15 cellular contexts compared by ENCODE assay signal in the genomic region with DNA sequence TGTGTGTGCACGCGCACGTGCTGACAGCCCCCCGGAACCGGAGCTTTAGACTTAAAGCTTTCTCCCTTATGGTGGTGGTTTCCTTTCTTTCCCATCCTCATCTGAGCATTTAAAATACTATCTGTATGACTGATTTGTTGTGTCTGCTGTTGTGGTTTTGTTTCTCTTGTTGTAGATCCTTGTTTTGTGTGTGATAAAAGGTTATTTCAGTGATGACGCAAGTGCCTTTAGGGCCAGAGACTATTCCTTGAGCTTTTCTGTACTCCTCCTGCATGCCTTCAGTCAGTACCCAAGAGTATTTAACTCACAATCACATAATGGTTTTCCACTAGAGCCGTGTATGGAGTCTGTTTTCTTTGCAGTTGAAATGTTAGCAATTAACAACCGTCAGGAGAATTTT. TPM values are rescaled to one million over a fixed set of nuclear protein-coding genes. Genes with fewer than 3 reads are reported as not detected.
DNase-seq lines count a peak whose midpoint lies in the region; ATAC-seq and TF ChIP-seq lines count a peak whose summit lies in the region.
"Had no signal": no experiment of that assay in that cellular context is flagged by ENCODE, and none has a peak within 500 bp of the region (broad histone marks: within the 10 kb centered on the region; RNA-seq: fewer than 3 reads in every experiment).

No MANE protein-coding gene starts in this region.

- POLR2A ChIA-PET in activated CD8-positive, alpha-beta T cell treated with anti-CD3 and anti-CD28 coated beads, Interleukin-2, amount 10 ng/mL, durations not matched to agents 7 days and 5 days (lab: Charles Lee), result no interaction called here
- POLR2A ChIA-PET in activated CD8-positive, alpha-beta T cell treated with anti-CD3 and anti-CD28 coated beads for 36 hours (lab: Charles Lee), result interaction anchor here (1.1 kb wide), 1 partner anchor 19 kb away, joined by 3 read pairs; no protein-coding TSS in a partner anchor

- H3K4me1 ChIP-seq in endodermal cell (ENCODE audit: control insufficient read depth, insufficient read depth, low read length), result no peaks in the 10 kb centered on the region
- no peaks in the 10 kb centered on the region for H3K4me1 ChIP-seq in Peyer's patch

- peak overlapping the region; percentile 2 for H3K27ac Mint-ChIP-seq in activated CD8-positive, alpha-beta T cell treated with anti-CD3 and anti-CD28 coated beads, Interleukin-2, amount 10 ng/mL, durations not matched to agents 7 days and 5 days
- H3K27ac Mint-ChIP-seq in activated CD8-positive, alpha-beta T cell treated with anti-CD3 and anti-CD28 coated beads for 36 hours, result no peak overlapping the region
- H3K27ac Mint-ChIP-seq in endodermal cell, result peak overlapping the region; percentile 45
- H3K27ac Mint-ChIP-seq: CD4-positive, CD25-positive, alpha-beta regulatory T cell had no signal

- H3K27me3 ChIP-seq in endodermal cell (ENCODE audit: control insufficient read depth, insufficient read depth, low read length, poor library complexity, severe bottlenecking), result no peaks in the 10 kb centered on the region
- H3K27me3 ChIP-seq in Peyer's patch, result no peaks in the 10 kb centered on the region
- H3K27me3 ChIP-seq: BLaER1 treated with 17β-estradiol and CSF1 and Interleukin-3, amounts not matched to agents 10 nM and 100 nM had no signal

- peak overlapping the region; percentile 53 for H3K27ac ChIP-seq in endodermal cell (ENCODE audit: low read depth, low read length)
- no peak overlapping the region for H3K27ac ChIP-seq in Peyer's patch
- H3K27ac ChIP-seq: BLaER1 treated with 17β-estradiol and CSF1 and Interleukin-3, amounts not matched to agents 10 nM and 100 nM had no signal

- intact Hi-C loops in activated CD8-positive, alpha-beta T cell treated with anti-CD3 and anti-CD28 coated beads for 36 hours (cut with micrococcal nuclease), result no loop called here
- intact Hi-C loops in posterior vena cava (cut with DNase I), result no loop called here

- peaks cover 5% of the 10 kb centered on the region for H3K9me3 ChIP-seq in endodermal cell (ENCODE audit: control insufficient read depth, low read length)
- no peaks in the 10 kb centered on the region for H3K9me3 ChIP-seq in Peyer's patch

- H3K27me3 Mint-ChIP-seq in activated CD8-positive, alpha-beta T cell treated with anti-CD3 and anti-CD28 coated beads, Interleukin-2, amount 10 ng/mL, durations not matched to agents 7 days and 5 days (ENCODE audit: low read depth), result no peaks in the 10 kb centered on the region
- H3K27me3 Mint-ChIP-seq in activated CD8-positive, alpha-beta T cell treated with anti-CD3 and anti-CD28 coated beads for 36 hours, result no peaks in the 10 kb centered on the region
- no peaks in the 10 kb centered on the region for H3K27me3 Mint-ChIP-seq in endodermal cell (ENCODE audit: insufficient read depth)
- H3K27me3 Mint-ChIP-seq: CD4-positive, CD25-positive, alpha-beta regulatory T cell had no signal

- peaks cover under 1% of the 10 kb centered on the region for H3K9me3 Mint-ChIP-seq in activated CD8-positive, alpha-beta T cell treated with anti-CD3 and anti-CD28 coated beads, Interleukin-2, amount 10 ng/mL, durations not matched to agents 7 days and 5 days (ENCODE audit: insufficient read depth)
- H3K9me3 Mint-ChIP-seq in activated CD8-positive, alpha-beta T cell treated with anti-CD3 and anti-CD28 coated beads for 36 hours, result no peaks in the 10 kb centered on the region
- peaks cover 2% of the 10 kb centered on the region for H3K9me3 Mint-ChIP-seq in endodermal cell
- H3K9me3 Mint-ChIP-seq: CD4-positive, CD25-positive, alpha-beta regulatory T cell had no signal

- H3K9ac ChIP-seq in endodermal cell (ENCODE audit: extremely low read depth, low read length, poor library complexity, severe bottlenecking), result no peak overlapping the region
- H3K9ac ChIP-seq: BLaER1 treated with 17β-estradiol and CSF1 and Interleukin-3, amounts not matched to agents 10 nM and 100 nM had no signal

- no peak for DNase-seq in activated CD8-positive, alpha-beta T cell treated with anti-CD3 and anti-CD28 coated beads, Interleukin-2, amount 10 ng/mL, durations not matched to agents 7 days and 5 days
- no peak for DNase-seq in activated CD8-positive, alpha-beta T cell treated with anti-CD3 and anti-CD28 coated beads for 36 hours
- peak; percentile 23 for DNase-seq in NB4 (ENCODE audit: low read depth)
- no peak for DNase-seq in endodermal cell
- no peak for DNase-seq in Peyer's patch
- DNase-seq in GM03348 (ENCODE audit: low spot score), result no peak
- no peak for DNase-seq in posterior vena cava (ENCODE audit: low spot score)
- DNase-seq: ACHN; Calu3; CD4-positive, CD25-positive, alpha-beta regulatory T cell; DMS 273 treated with DMSO at 0.1 percent for 48 hours had no signal

- CTCF ChIA-PET in activated CD8-positive, alpha-beta T cell treated with anti-CD3 and anti-CD28 coated beads, Interleukin-2, amount 10 ng/mL, durations not matched to agents 7 days and 5 days (lab: Charles Lee), result interaction anchor here (1.2 kb wide), 1 partner anchor 10 kb away, joined by 3 read pairs; no protein-coding TSS in a partner anchor
- CTCF ChIA-PET in activated CD8-positive, alpha-beta T cell treated with anti-CD3 and anti-CD28 coated beads for 36 hours (lab: Charles Lee), result interaction anchor here (1.1 to 1.7 kb wide), 2 partner anchors 12 to 41 kb away, joined by 4 to 5 read pairs; no protein-coding TSS in a partner anchor

- H3K36me3 Mint-ChIP-seq in activated CD8-positive, alpha-beta T cell treated with anti-CD3 and anti-CD28 coated beads, Interleukin-2, amount 10 ng/mL, durations not matched to agents 7 days and 5 days (ENCODE audit: low read depth), result peaks cover 11% of the 10 kb centered on the region
- H3K36me3 Mint-ChIP-seq in activated CD8-positive, alpha-beta T cell treated with anti-CD3 and anti-CD28 coated beads for 36 hours (ENCODE audit: low read depth), result peaks cover 8% of the 10 kb centered on the region
- H3K36me3 Mint-ChIP-seq in endodermal cell (ENCODE audit: low read depth), result peaks cover 22% of the 10 kb centered on the region

- no peaks in the 10 kb centered on the region for H3K4me1 Mint-ChIP-seq in activated CD8-positive, alpha-beta T cell treated with anti-CD3 and anti-CD28 coated beads, Interleukin-2, amount 10 ng/mL, durations not matched to agents 7 days and 5 days (ENCODE audit: low read depth)
- H3K4me1 Mint-ChIP-seq in activated CD8-positive, alpha-beta T cell treated with anti-CD3 and anti-CD28 coated beads for 36 hours (ENCODE audit: low read depth), result no peaks in the 10 kb centered on the region
- H3K4me1 Mint-ChIP-seq in endodermal cell, result peaks cover 30% of the 10 kb centered on the region

- TF ChIP-seq POLR2A in NB4 (IDR thresholded peaks at IDR 0.05; ENCODE audit: extremely low read depth, insufficient read length) (no peak), Peyer's patch (IDR thresholded peaks at IDR 0.05) (no peak)

- peaks cover 44% of the 10 kb centered on the region for H3K36me3 ChIP-seq in endodermal cell (ENCODE audit: control insufficient read depth, insufficient read depth, low read length)
- H3K36me3 ChIP-seq in Peyer's patch, result peaks cover 0 to 32% (median 0%) of the 10 kb centered on the region in 3 donors

- TF ChIP-seq CTCF in activated CD8-positive, alpha-beta T cell treated with anti-CD3 and anti-CD28 coated beads for 36 hours (IDR thresholded peaks at IDR 0.05), result no peak
- TF ChIP-seq CTCF in NB4 (IDR thresholded peaks at IDR 0.05; ENCODE audit: low read depth, low read length), result no peak
- no peak for TF ChIP-seq CTCF in endodermal cell (conservative IDR thresholded peaks at IDR 0.05)
- TF ChIP-seq CTCF in Peyer's patch (IDR thresholded peaks at IDR 0.05), result no peak

- ATAC-seq in activated CD8-positive, alpha-beta T cell treated with anti-CD3 and anti-CD28 coated beads, Interleukin-2, amount 10 ng/mL, durations not matched to agents 7 days and 5 days, result no peak
- ATAC-seq in activated CD8-positive, alpha-beta T cell treated with anti-CD3 and anti-CD28 coated beads for 36 hours, result no peak
- ATAC-seq: GM12878, HCT116, HepG2 had no signal

- WGBS in endodermal cell (ENCODE audit: insufficient coverage in 1 of 2, insufficient read length in 1 of 2), 2 experiments, result 89 to 94% methylated on average over 3 of the region's 8 CpGs

- no peak overlapping the region for H3K4me3 Mint-ChIP-seq in activated CD8-positive, alpha-beta T cell treated with anti-CD3 and anti-CD28 coated beads, Interleukin-2, amount 10 ng/mL, durations not matched to agents 7 days and 5 days
- H3K4me3 Mint-ChIP-seq in activated CD8-positive, alpha-beta T cell treated with anti-CD3 and anti-CD28 coated beads for 36 hours, result no peak overlapping the region
- H3K4me3 Mint-ChIP-seq in endodermal cell, result no peak overlapping the region
- H3K4me3 Mint-ChIP-seq: CD4-positive, CD25-positive, alpha-beta regulatory T cell had no signal

- no peak overlapping the region for H3K4me3 ChIP-seq in NB4 (ENCODE audit: low read depth, low read length)
- H3K4me3 ChIP-seq in endodermal cell (ENCODE audit: low read length), result no peak overlapping the region
- H3K4me3 ChIP-seq in Peyer's patch, result no peak overlapping the region
- H3K4me3 ChIP-seq: BLaER1 treated with 17β-estradiol and CSF1 and Interleukin-3, amounts not matched to agents 10 nM and 100 nM; GM12878 had no signal

RNA-seq across cellular contexts. Expression of a gene that starts 45.4 kb away (rescaled TPM):
- total RNA-seq in activated CD8-positive, alpha-beta T cell treated with anti-CD3 and anti-CD28 coated beads, Interleukin-2, amount 10 ng/mL, durations not matched to agents 7 days and 5 days, result under 1 TPM in 1 of 2 experiments, not detected in 1; 0.47 TPM
- under 1 TPM in 1 of 2 experiments, not detected in 1; 0.36 TPM for total RNA-seq in activated CD8-positive, alpha-beta T cell treated with anti-CD3 and anti-CD28 coated beads for 36 hours
- total RNA-seq in endodermal cell, result 1 to 10 TPM; 2.4 to 3.6 TPM
- 1.5 TPM for polyA plus RNA-seq in endodermal cell (2013, experiment 1 of 2)
- polyA plus RNA-seq in endodermal cell (2013, experiment 2 of 2), result 1.7 TPM
- total RNA-seq in Peyer's patch, result 1 to 10 TPM in 1 of 4 donors, under 1 TPM in 1, not detected in 2; 0.88 to 2.0 TPM
- total RNA-seq in posterior vena cava, result 1 to 10 TPM; 1.5 to 1.7 TPM
- total RNA-seq: CD4-positive, CD25-positive, alpha-beta regulatory T cell had no signal
- polyA plus RNA-seq: CD4-positive, CD25-positive, alpha-beta regulatory T cell had no signal

RNA-seq across cellular contexts. Expression of a gene that starts 51.3 kb away (rescaled TPM):
- total RNA-seq in activated CD8-positive, alpha-beta T cell treated with anti-CD3 and anti-CD28 coated beads, Interleukin-2, amount 10 ng/mL, durations not matched to agents 7 days and 5 days, result 100 to 1,000 TPM; 380 to 409 TPM
- total RNA-seq in activated CD8-positive, alpha-beta T cell treated with anti-CD3 and anti-CD28 coated beads for 36 hours, result 100 to 1,000 TPM; 415 to 416 TPM
- total RNA-seq in endodermal cell, result 100 to 1,000 TPM; 526 to 626 TPM
- polyA plus RNA-seq in endodermal cell (2013, experiment 1 of 2), result 491 TPM
- polyA plus RNA-seq in endodermal cell (2013, experiment 2 of 2), result 464 TPM
- 10 to 100 TPM; 74.2 to 97.7 (median 90.2) TPM for total RNA-seq in Peyer's patch
- total RNA-seq in posterior vena cava, result 100 to 1,000 TPM in 1 of 2 donors, 10 to 100 TPM in 1; 65.9 to 101 TPM

RNA-seq across cellular contexts. Expression of a gene that starts 51.6 kb away (rescaled TPM):
- total RNA-seq in activated CD8-positive, alpha-beta T cell treated with anti-CD3 and anti-CD28 coated beads, Interleukin-2, amount 10 ng/mL, durations not matched to agents 7 days and 5 days, result 1 to 10 TPM in 1 of 2 experiments, not detected in 1; 1.1 TPM
- 1 to 10 TPM; 4.5 to 4.8 TPM for total RNA-seq in activated CD8-positive, alpha-beta T cell treated with anti-CD3 and anti-CD28 coated beads for 36 hours
- total RNA-seq in endodermal cell (10 to 100 TPM; 18.8 to 22.4 TPM), Peyer's patch (1 to 10 TPM in 1 of 4 donors, not detected in 3; 2.6 TPM), posterior vena cava (10 to 100 TPM; 26.4 to 44.0 TPM)
- polyA plus RNA-seq in endodermal cell (2013, experiment 1 of 2), result 15.7 TPM
- 13.5 TPM for polyA plus RNA-seq in endodermal cell (2013, experiment 2 of 2)
- total RNA-seq: CD4-positive, CD25-positive, alpha-beta regulatory T cell; HepG2 had no signal
